ENCODE assay signal across 27 cellular contexts in genomic region chr4:71283642-71284257, GRCh38. TPM values are rescaled to one million over a fixed set of nuclear protein-coding genes. Genes with fewer than 3 reads are reported as not detected.
A peak's percentile ranks its signal among the peaks of the same experiment; 100 is the strongest.
DNase-seq lines count a peak whose midpoint lies in the region; ATAC-seq, FAIRE-seq and TF ChIP-seq lines count a peak whose summit lies in the region.
"Had no signal": no experiment of that assay in that cellular context is flagged by ENCODE, and none has a peak within 500 bp of the region (broad histone marks: within the 10 kb centered on the region; RNA-seq: fewer than 3 reads in every experiment).

No MANE protein-coding gene starts in this region.

- no peaks in the 10 kb centered on the region for H4K20me1 ChIP-seq in HepG2 (ENCODE audit: insufficient read depth, low read length)
- H4K20me1 ChIP-seq in GM23338 (replicated peaks; ENCODE audit: insufficient read depth) = no peaks in the 10 kb centered on the region

- H2AFZ ChIP-seq in HepG2 (ENCODE audit: low read length) = no peak overlapping the region
- no peak overlapping the region for H2AFZ ChIP-seq in mesenchymal stem cell (ENCODE audit: low read depth, low read length)
- no peak overlapping the region for H2AFZ ChIP-seq in GM23338

- no peak overlapping the region for H4K91ac ChIP-seq in mesenchymal stem cell (ENCODE audit: low read length)

- no peaks in the 10 kb centered on the region for H3F3A ChIP-seq in GM23338 (replicated peaks; ENCODE audit: low read depth)

- peak overlapping the region; percentile 37 for H2AK5ac ChIP-seq in mesenchymal stem cell (ENCODE audit: low read length, severe bottlenecking)

- no peaks in the 10 kb centered on the region for H3K9me3 Mint-ChIP-seq in progenitor cell of endocrine pancreas (ENCODE audit: low read depth)
- H3K9me3 Mint-ChIP-seq in GM23338 = no peaks in the 10 kb centered on the region
- no peaks in the 10 kb centered on the region for H3K9me3 Mint-ChIP-seq in nephron progenitor cell
- H3K9me3 Mint-ChIP-seq: CD8-positive, alpha-beta T cell had no signal

- no peak overlapping the region for H3K18ac ChIP-seq in mesenchymal stem cell (ENCODE audit: low read depth in 1 of 2, low read length in 2 of 2)

- H3K27me3 Mint-ChIP-seq in progenitor cell of endocrine pancreas (no peaks in the 10 kb centered on the region), GM23338 (ENCODE audit: insufficient read depth, low read depth, poor library complexity) (peaks cover 4% of the 10 kb centered on the region), nephron progenitor cell (ENCODE audit: low read depth, poor library complexity) (peaks cover 4% of the 10 kb centered on the region)

- no peak overlapping the region for H2BK15ac ChIP-seq in mesenchymal stem cell (ENCODE audit: low read depth, poor library complexity, severe bottlenecking)

- intact Hi-C loops in HepG2 (cut with micrococcal nuclease; ENCODE audit: unreplicated experiment) = no loop called here
- intact Hi-C loops in right lobe of liver (cut with DNase I) = no loop called here

- TF ChIP-seq CTCF in HepG2 (CRISPR knock-in tag; IDR thresholded peaks at IDR 0.05) (no peak), right lobe of liver (IDR thresholded peaks at IDR 0.05) (no peak), progenitor cell of endocrine pancreas (IDR thresholded peaks at IDR 0.05; ENCODE audit: unreplicated experiment) (no peak), GM23338 (conservative IDR thresholded peaks at IDR 0.05; ENCODE audit: low read depth in 2 of 2) (no peak), nephron progenitor cell (IDR thresholded peaks at IDR 0.05) (no peak)

- H3K14ac ChIP-seq in mesenchymal stem cell (ENCODE audit: low read length in 2 of 2) = no peak overlapping the region

- 6% methylated on average over 2 of the region's 2 CpGs for WGBS in HepG2 (ENCODE audit: low lambda C conversion rate)
- WGBS in right lobe of liver (ENCODE audit: insufficient coverage, low coverage, low lambda C conversion rate, missing lambda C conversion rate) = 78% methylated on average over 2 of the region's 2 CpGs
- 95% methylated on average over 1 of the region's 2 CpGs for WGBS in mesenchymal stem cell

- BruUV-seq in HepG2 (replicated peaks; lab: Mats Ljungman, UMichigan) = no TSS peak

- H3K36me3 Mint-ChIP-seq in progenitor cell of endocrine pancreas (ENCODE audit: insufficient read depth) = peaks cover 6% of the 10 kb centered on the region
- no peaks in the 10 kb centered on the region for H3K36me3 Mint-ChIP-seq in GM23338 (ENCODE audit: low read depth)
- H3K36me3 Mint-ChIP-seq in nephron progenitor cell (ENCODE audit: low read depth) = no peaks in the 10 kb centered on the region
- H3K36me3 Mint-ChIP-seq: CD8-positive, alpha-beta T cell had no signal

- H3K4me3 ChIP-seq in HepG2 (replicated peaks in 1 of 3; ENCODE audit: insufficient read depth in 1 of 3, low read depth in 2 of 3, low read length in 3 of 3) (no peak overlapping the region), right lobe of liver (no peak overlapping the region), mesenchymal stem cell (ENCODE audit: insufficient read depth in 1 of 2, low read depth in 1 of 2, low read length in 2 of 2) (no peak overlapping the region), GM23338 (no peak overlapping the region)
- H3K4me3 ChIP-seq: SJSA1 had no signal

- TF ChIP-seq EP300 in HepG2 (IDR thresholded peaks at IDR 0.05; ENCODE audit: low read depth in 2 of 2, low read length in 2 of 2) (no peak), HepG2 (CRISPR knock-in tag; IDR thresholded peaks at IDR 0.05; ENCODE audit: borderline replicate concordance) (no peak)

- H3K4me2 ChIP-seq in HepG2 (ENCODE audit: low read depth, low read length) = no peak overlapping the region
- H3K4me2 ChIP-seq in mesenchymal stem cell (ENCODE audit: low read length, poor library complexity, severe bottlenecking) = no peak overlapping the region
- H3K4me2 ChIP-seq in GM23338 = no peak overlapping the region

- H3K4ac ChIP-seq in mesenchymal stem cell (ENCODE audit: low read depth in 1 of 2, low read length in 2 of 2) = no peak overlapping the region

- no peak overlapping the region for H2BK12ac ChIP-seq in mesenchymal stem cell (ENCODE audit: low read length in 2 of 2)

- in situ Hi-C loops in HepG2 (cut with HindIII; ENCODE audit: extremely low pct_ligation_motif_present, low pct_unique_long_range_greater_than_20kb) = no loop called here

- POLR2A ChIA-PET in HepG2 (lab: Yijun Ruan, JAX) = no interaction called here

- no peaks in the 10 kb centered on the region for H3K4me1 ChIP-seq in HepG2 (ENCODE audit: insufficient read depth, low read length)
- peaks cover 0 to 3% (median under 1%) of the 10 kb centered on the region in 4 donors for H3K4me1 ChIP-seq in right lobe of liver
- no peaks in the 10 kb centered on the region for H3K4me1 ChIP-seq in mesenchymal stem cell (ENCODE audit: control insufficient read depth, insufficient read depth, low read depth, low read length)
- no peaks in the 10 kb centered on the region for H3K4me1 ChIP-seq in GM23338 (ENCODE audit: insufficient read depth)
- H3K4me1 ChIP-seq: SJSA1 had no signal

- H3K79me1 ChIP-seq in mesenchymal stem cell (replicated peaks; ENCODE audit: low read length, poor library complexity, severe bottlenecking) = no peaks in the 10 kb centered on the region

- H3K27ac ChIP-seq in HepG2 (ENCODE audit: extremely low read length, insufficient read depth, low read length) (no peak overlapping the region), right lobe of liver (no peak overlapping the region), mesenchymal stem cell (ENCODE audit: low read length, poor library complexity, severe bottlenecking) (no peak overlapping the region), GM23338 (ENCODE audit: low read depth) (no peak overlapping the region)
- H3K27ac ChIP-seq: HL-60, SJSA1 had no signal

- H3K4me3 Mint-ChIP-seq in progenitor cell of endocrine pancreas (ENCODE audit: low read depth) (no peak overlapping the region), GM23338 (no peak overlapping the region), nephron progenitor cell (no peak overlapping the region)
- H3K4me3 Mint-ChIP-seq: CD8-positive, alpha-beta T cell had no signal

- H3K36me3 ChIP-seq in HepG2 (replicated peaks in 1 of 2; ENCODE audit: control insufficient read depth in 1 of 2, insufficient read depth in 2 of 2, low read length in 2 of 2) (no peaks in the 10 kb centered on the region), right lobe of liver (no peaks in the 10 kb centered on the region), mesenchymal stem cell (ENCODE audit: control insufficient read depth in 1 of 2, insufficient read depth in 2 of 2, low read depth in 1 of 2, low read length in 2 of 2) (no peaks in the 10 kb centered on the region), GM23338 (ENCODE audit: insufficient read depth) (no peaks in the 10 kb centered on the region)
- H3K36me3 ChIP-seq: SJSA1 had no signal

- H3K27ac Mint-ChIP-seq in progenitor cell of endocrine pancreas = peak overlapping the region; percentile 80
- H3K27ac Mint-ChIP-seq in GM23338 = no peak overlapping the region
- no peak overlapping the region for H3K27ac Mint-ChIP-seq in nephron progenitor cell
- H3K27ac Mint-ChIP-seq: CD8-positive, alpha-beta T cell had no signal

- H3K27me3 ChIP-seq in HepG2 (ENCODE audit: control insufficient read depth in 1 of 2, insufficient read depth in 2 of 2, low read length in 2 of 2) = no peaks in the 10 kb centered on the region
- H3K27me3 ChIP-seq in right lobe of liver = no peaks in the 10 kb centered on the region
- no peaks in the 10 kb centered on the region for H3K27me3 ChIP-seq in mesenchymal stem cell (ENCODE audit: control insufficient read depth in 1 of 2, insufficient read depth in 1 of 2, low read length in 2 of 2)
- no peaks in the 10 kb centered on the region for H3K27me3 ChIP-seq in GM23338 (ENCODE audit: insufficient read depth)
- H3K27me3 ChIP-seq: SJSA1 had no signal

- H3K4me1 Mint-ChIP-seq in progenitor cell of endocrine pancreas (ENCODE audit: low read depth) (peaks cover 48% of the 10 kb centered on the region), GM23338 (peaks cover 7% of the 10 kb centered on the region; the same call in 2 of the 3 replicates), nephron progenitor cell (peaks cover 19% of the 10 kb centered on the region)

- no peak overlapping the region for H4K8ac ChIP-seq in mesenchymal stem cell (ENCODE audit: low read length)

- no peak overlapping the region for H2BK5ac ChIP-seq in mesenchymal stem cell (ENCODE audit: low read depth, low read length, poor library complexity, severe bottlenecking)

- DNase-seq in HepG2 (ENCODE audit: low spot score) (no peak), right lobe of liver (no peak), mesenchymal stem cell (peak; percentile 24), progenitor cell of endocrine pancreas (ENCODE audit: low spot score, unreplicated experiment) (no peak), GM23338 (ENCODE audit: low spot score) (no peak), nephron progenitor cell (no peak), NCI-H524 (lab: John Stamatoyannopoulos, UW) (no peak)
- DNase-seq: AML-193; C1 segment of cervical spinal cord; CD8-positive, alpha-beta T cell; DMS153; H7; KG1; NCI-H1092; NCI-H1436; NCI-H1930; NCI-H2171; NCI-H345; NCI-H526 treated with DMSO at 0.1 percent for 48 hours; OCI-M1 had no signal

- H3K23ac ChIP-seq in mesenchymal stem cell (ENCODE audit: low read length in 2 of 2) = no peak overlapping the region

- H3K9me2 ChIP-seq in GM23338 (ENCODE audit: insufficient read depth) = peaks cover 3% of the 10 kb centered on the region; the same call in 1 of the 2 replicates

- TF ChIP-seq POLR2A in HepG2 (IDR thresholded peaks at IDR 0.05; ENCODE audit: insufficient read depth in 1 of 2, low read depth in 2 of 2, low read length in 2 of 2) = no peak
- no peak for TF ChIP-seq POLR2A in right lobe of liver (IDR thresholded peaks at IDR 0.05)

- no peak overlapping the region for H2BK120ac ChIP-seq in mesenchymal stem cell (ENCODE audit: low read depth, low read length)

- no peak for FAIRE-seq in HepG2 (lab: Jason Lieb, UNC)
- FAIRE-seq: G401.6, GM18507, GM19239, RCC 7860 had no signal

- H3K9ac ChIP-seq in HepG2 (ENCODE audit: insufficient read depth, low read depth, low read length) (no peak overlapping the region), mesenchymal stem cell (ENCODE audit: low read length) (no peak overlapping the region)

- TF ChIP-seq RAD21 in HepG2 (CRISPR knock-in tag; IDR thresholded peaks at IDR 0.05) = no peak

- CTCF ChIA-PET in HepG2 (lab: Yijun Ruan, JAX; ENCODE audit: low intra/inter-chr PET ratio, low total read pairs) = no interaction called here

- no peak for ATAC-seq in HepG2
- no peak for ATAC-seq in right lobe of liver
- ATAC-seq in GM23338 = no peak
- ATAC-seq: CD8-positive, alpha-beta T cell had no signal

- no peaks in the 10 kb centered on the region for H3K79me2 ChIP-seq in HepG2 (ENCODE audit: insufficient read depth, low read length)
- no peaks in the 10 kb centered on the region for H3K79me2 ChIP-seq in GM23338 (replicated peaks; ENCODE audit: insufficient read depth)

- H3K9me3 ChIP-seq in HepG2 (ENCODE audit: low read length) (no peaks in the 10 kb centered on the region), right lobe of liver (no peaks in the 10 kb centered on the region), mesenchymal stem cell (ENCODE audit: control insufficient read depth, low read length) (no peaks in the 10 kb centered on the region)
- H3K9me3 ChIP-seq: SJSA1 had no signal

RNA-seq across cellular contexts. Expression of gene SLC4A4, which starts 55.1 kb away (rescaled TPM):
- total RNA-seq in HepG2 (2016; rRNA removed; fragmentation: Illumina TruSeq; extraction: Trizol) = not detected in 2 replicates
- not detected in 2 replicates for total RNA-seq in HepG2 (2016; cell fraction: cytosol; rRNA removed; fragmentation: Illumina TruSeq; extraction: Trizol; ENCODE audit: low read depth)
- 0.02 and 0.03 TPM in 2 replicates for total RNA-seq in HepG2 (2016; cell fraction: insoluble cytoplasmic fraction; rRNA removed; fragmentation: Illumina TruSeq; extraction: Trizol)
- total RNA-seq in HepG2 (2016; cell fraction: membrane; rRNA removed; fragmentation: Illumina TruSeq; extraction: Trizol) = not detected in 2 replicates
- total RNA-seq in HepG2 (2016; cell fraction: nucleus; rRNA removed; fragmentation: Illumina TruSeq; extraction: Trizol) = not detected in 2 replicates
- polyA plus RNA-seq in HepG2 (2011; rRNA removed) = 0.01 TPM in 1 of 2 replicates, not detected in the other
- under 0.01 and 0.01 TPM in 2 replicates for polyA plus RNA-seq in HepG2 (2011; cell fraction: cytosol; rRNA removed)
- polyA plus RNA-seq in HepG2 (2011; cell fraction: nucleus; rRNA removed) = not detected in 2 replicates
- not detected in 2 replicates for polyA plus RNA-seq in HepG2 (2012)
- not detected in 2 replicates for polyA plus RNA-seq in HepG2 (2016; cell fraction: cytosol; fragmentation: Illumina TruSeq; extraction: Trizol; ENCODE audit: low read depth)
- polyA plus RNA-seq in HepG2 (2016; cell fraction: insoluble cytoplasmic fraction; fragmentation: Illumina TruSeq; extraction: Trizol; ENCODE audit: low read depth) = not detected in 2 replicates
- not detected in 2 replicates for polyA plus RNA-seq in HepG2 (2016; cell fraction: membrane; fragmentation: Illumina TruSeq; extraction: Trizol; ENCODE audit: low read depth)
- not detected in 2 replicates for polyA plus RNA-seq in HepG2 (2016; cell fraction: nucleus; fragmentation: Illumina TruSeq; extraction: Trizol; ENCODE audit: insufficient read depth, low read depth)
- polyA minus RNA-seq in HepG2 (2011; rRNA and poly(A)+ RNA removed; ENCODE audit: low replicate concordance) = not detected in 2 replicates
- not detected in 2 replicates for polyA minus RNA-seq in HepG2 (2011; cell fraction: cytosol; rRNA and poly(A)+ RNA removed)
- polyA minus RNA-seq in HepG2 (2011; cell fraction: nucleus; rRNA and poly(A)+ RNA removed) = not detected in 2 replicates
- total RNA-seq in right lobe of liver = 10 to 100 TPM; 16.5 to 28.7 (median 24.4) TPM
- 16.9 TPM for polyA plus RNA-seq in mesenchymal stem cell (2013, experiment 1 of 2)
- polyA plus RNA-seq in mesenchymal stem cell (2013, experiment 2 of 2) = 16.3 TPM
- 281 and 286 TPM in 2 replicates for total RNA-seq in progenitor cell of endocrine pancreas
- total RNA-seq in GM23338 (2014; rRNA removed; shearing (Covaris generic)) = 1.5 and 2.3 TPM in 2 replicates
- polyA plus RNA-seq in GM23338 (2016; fragmentation: Nextera tagmentation; extraction: Ambion mirVana) = 1.0 and 1.2 TPM in 2 replicates
- total RNA-seq: A172 had no signal
